ENCODE assay signal across 16 cellular contexts in genomic region chr2:150075831-150076230, GRCh38.
A peak's percentile ranks its signal among the peaks of the same experiment; 100 is the strongest.
DNase-seq lines count a peak whose midpoint lies in the region; ATAC-seq, FAIRE-seq and TF ChIP-seq lines count a peak whose summit lies in the region.
"Had no signal": no experiment of that assay in that cellular context is flagged by ENCODE, and none has a peak within 500 bp of the region (broad histone marks: within the 10 kb centered on the region; RNA-seq: fewer than 3 reads in every experiment).

No MANE protein-coding gene starts in this region.

- no peak for FAIRE-seq in endothelial cell of umbilical vein (lab: Jason Lieb, UNC)
- FAIRE-seq: frontal cortex, islet of Langerhans had no signal

- H3K27ac Mint-ChIP-seq in Caco-2 (ENCODE audit: unreplicated experiment) (peak overlapping the region; percentile 42), neural progenitor cell (peak overlapping the region; percentile 39)
- H3K27ac Mint-ChIP-seq: activated naive CD4-positive, alpha-beta T cell treated with anti-CD3 and anti-CD28 coated beads, Interleukin-2, amount 50 U/mL, for 72 hours; type B pancreatic cell had no signal

- H2AFZ ChIP-seq in PC-3 (ENCODE audit: low read length): peak overlapping the region; percentile 52
- H2AFZ ChIP-seq in endothelial cell of umbilical vein (ENCODE audit: low read depth, low read length): peak overlapping the region; percentile 89
- H2AFZ ChIP-seq in neural progenitor cell (replicated peaks): no peak overlapping the region

- H3K4me1 Mint-ChIP-seq in Caco-2 (ENCODE audit: low read depth, unreplicated experiment) (peaks cover 5% of the 10 kb centered on the region), neural progenitor cell (peaks cover 14% of the 10 kb centered on the region)

- H3K36me3 Mint-ChIP-seq in Caco-2 (ENCODE audit: insufficient read depth, unreplicated experiment): no peaks in the 10 kb centered on the region
- H3K36me3 Mint-ChIP-seq in neural progenitor cell: no peaks in the 10 kb centered on the region
- H3K36me3 Mint-ChIP-seq: activated naive CD4-positive, alpha-beta T cell treated with anti-CD3 and anti-CD28 coated beads, Interleukin-2, amount 50 U/mL, for 72 hours; type B pancreatic cell had no signal

- H3K9me3 ChIP-seq in Caco-2 (no peaks in the 10 kb centered on the region), PC-3 (ENCODE audit: low read length) (no peaks in the 10 kb centered on the region), endothelial cell of umbilical vein (replicated peaks; ENCODE audit: control insufficient read depth, insufficient read depth, low read length) (no peaks in the 10 kb centered on the region), neural progenitor cell (ENCODE audit: low read depth) (no peaks in the 10 kb centered on the region), colonic mucosa (no peaks in the 10 kb centered on the region), gastrocnemius medialis (no peaks in the 10 kb centered on the region)
- H3K9me3 ChIP-seq: BLaER1 treated with 17β-estradiol and CSF1 and Interleukin-3, amounts not matched to agents 10 nM and 100 nM had no signal

- no peak overlapping the region for H3K4me3 ChIP-seq in Caco-2 (ENCODE audit: low read depth, low read length)
- no peak overlapping the region for H3K4me3 ChIP-seq in PC-3 (ENCODE audit: low read length)
- no peak overlapping the region for H3K4me3 ChIP-seq in endothelial cell of umbilical vein (replicated peaks in 1 of 3; ENCODE audit: insufficient read depth in 1 of 3, low read depth in 1 of 3, low read length in 3 of 3)
- no peak overlapping the region for H3K4me3 ChIP-seq in neural progenitor cell
- H3K4me3 ChIP-seq in colonic mucosa: no peak overlapping the region
- H3K4me3 ChIP-seq in gastrocnemius medialis: no peak overlapping the region
- H3K4me3 ChIP-seq: BLaER1 treated with 17β-estradiol and CSF1 and Interleukin-3, amounts not matched to agents 10 nM and 100 nM had no signal

- CTCF ChIA-PET in Caco-2 (lab: Charles Lee): no interaction called here
- CTCF ChIA-PET in PC-3 (lab: Charles Lee): no interaction called here
- CTCF ChIA-PET in endothelial cell of umbilical vein (lab: Charles Lee): interaction anchor here (0.6 to 1.7 kb wide), 4 partner anchors 8 to 276 kb away, joined by 3 to 4 read pairs (median 3); no protein-coding TSS in a partner anchor

- intact Hi-C loops in Caco-2 (cut with micrococcal nuclease; ENCODE audit: unreplicated experiment): no loop called here
- intact Hi-C loops in PC-3 (cut with micrococcal nuclease): no loop called here
- intact Hi-C loops in endothelial cell of umbilical vein (cut with micrococcal nuclease): no loop called here
- intact Hi-C loops in colonic mucosa (cut with DNase I): no loop called here
- intact Hi-C loops in gastrocnemius medialis (cut with DNase I; ENCODE audit: low total_unique reads): no loop called here
- intact Hi-C loops in left colon (cut with DNase I, micrococcal nuclease): no loop called here

- dilution Hi-C loops in endothelial cell of umbilical vein (cut with MboI; ENCODE audit: extremely low pct_ligation_motif_present, low sequenced_read_pairs): no loop called here

- H3K9me1 ChIP-seq in endothelial cell of umbilical vein (replicated peaks; ENCODE audit: control insufficient read depth, extremely low read depth, insufficient read depth, low read length): no peaks in the 10 kb centered on the region

- TF ChIP-seq CTCF in Caco-2 (IDR thresholded peaks at IDR 0.05; ENCODE audit: insufficient read depth in 1 of 2, low read depth in 1 of 2, low read length in 1 of 2, severe bottlenecking in 1 of 2, unreplicated experiment in 1 of 2) (no peak), PC-3 (conservative IDR thresholded peaks at IDR 0.05; ENCODE audit: low read depth, low read length) (no peak), endothelial cell of umbilical vein (IDR thresholded peaks at IDR 0.05; ENCODE audit: extremely low read depth in 1 of 2, insufficient read depth in 1 of 2, low read depth in 1 of 2, low read length in 2 of 2) (no peak), neural progenitor cell (IDR thresholded peaks at IDR 0.05) (no peak), colonic mucosa (IDR thresholded peaks at IDR 0.05) (no peak), gastrocnemius medialis (IDR thresholded peaks at IDR 0.05 in 4 of 5, conservative IDR thresholded peaks at IDR 0.05 in 1 of 5) (no peak)

- H4K20me1 ChIP-seq in PC-3 (ENCODE audit: low read length) (no peaks in the 10 kb centered on the region), endothelial cell of umbilical vein (replicated peaks; ENCODE audit: control insufficient read depth, extremely low read depth, insufficient read depth, low read length) (no peaks in the 10 kb centered on the region), neural progenitor cell (ENCODE audit: low read depth) (no peaks in the 10 kb centered on the region)
- H4K20me1 ChIP-seq: BLaER1 treated with 17β-estradiol and CSF1 and Interleukin-3, amounts not matched to agents 10 nM and 100 nM had no signal

- H3K9me2 ChIP-seq in PC-3 (replicated peaks; ENCODE audit: low read length): no peaks in the 10 kb centered on the region

- peak overlapping the region; percentile 89 for H3K27ac ChIP-seq in PC-3 (ENCODE audit: low read length)
- peak overlapping the region; percentile 70 for H3K27ac ChIP-seq in endothelial cell of umbilical vein (ENCODE audit: insufficient read depth, low read depth, low read length)
- no peak overlapping the region for H3K27ac ChIP-seq in neural progenitor cell
- no peak overlapping the region for H3K27ac ChIP-seq in colonic mucosa
- no peak overlapping the region for H3K27ac ChIP-seq in gastrocnemius medialis
- H3K27ac ChIP-seq: BLaER1 treated with 17β-estradiol and CSF1 and Interleukin-3, amounts not matched to agents 10 nM and 100 nM had no signal

- DNase-seq in Caco-2: no peak
- peak; percentile 72 for DNase-seq in PC-3
- DNase-seq in endothelial cell of umbilical vein (ENCODE audit: low read depth, low spot score): peak; percentile 46
- no peak for DNase-seq in neural progenitor cell (ENCODE audit: low spot score)
- no peak for DNase-seq in colonic mucosa
- no peak for DNase-seq in gastrocnemius medialis
- DNase-seq in left colon: no peak
- DNase-seq in foreskin melanocyte: no peak
- DNase-seq: cortex of kidney; MV-4-11; stimulated activated CD4-positive, alpha-beta T cell treated with anti-CD3 and anti-CD28 coated beads, Interleukin-2, amount 100 ng/mL, for 24 hours had no signal

- H3K4me3 Mint-ChIP-seq in Caco-2 (ENCODE audit: unreplicated experiment) (no peak overlapping the region), neural progenitor cell (no peak overlapping the region)
- H3K4me3 Mint-ChIP-seq: type B pancreatic cell had no signal

- ATAC-seq in PC-3 (peak; percentile 85), gastrocnemius medialis (no peak), left colon (no peak)
- ATAC-seq: activated naive CD4-positive, alpha-beta T cell treated with anti-CD3 and anti-CD28 coated beads, Interleukin-2, amount 50 U/mL, for 72 hours had no signal

- H3K4me1 ChIP-seq in Caco-2 (peaks cover 7% of the 10 kb centered on the region; the same call in 1 of the 2 replicates), PC-3 (ENCODE audit: insufficient read depth, low read length) (peaks cover 18% of the 10 kb centered on the region), endothelial cell of umbilical vein (ENCODE audit: control insufficient read depth, extremely low read depth, insufficient read depth, low read length) (peaks cover 21% of the 10 kb centered on the region), neural progenitor cell (no peaks in the 10 kb centered on the region), colonic mucosa (no peaks in the 10 kb centered on the region), gastrocnemius medialis (peaks cover 0 to 4% of the 10 kb centered on the region in 2 donors)

- H3K27me3 Mint-ChIP-seq in Caco-2 (ENCODE audit: insufficient read depth, unreplicated experiment): no peaks in the 10 kb centered on the region
- H3K27me3 Mint-ChIP-seq in neural progenitor cell (ENCODE audit: insufficient read depth, low read depth): peaks cover 4% of the 10 kb centered on the region
- H3K27me3 Mint-ChIP-seq: type B pancreatic cell had no signal

- no peaks in the 10 kb centered on the region for H3K79me2 ChIP-seq in PC-3 (ENCODE audit: low read length)
- no peaks in the 10 kb centered on the region for H3K79me2 ChIP-seq in endothelial cell of umbilical vein (ENCODE audit: control insufficient read depth, insufficient read depth, low read length)
- H3K79me2 ChIP-seq in neural progenitor cell (ENCODE audit: low read depth): no peaks in the 10 kb centered on the region

- peaks cover 8% of the 10 kb centered on the region for H3F3A ChIP-seq in PC-3 (ENCODE audit: low read length, unreplicated experiment)
- no peaks in the 10 kb centered on the region for H3F3A ChIP-seq in neural progenitor cell (ENCODE audit: low read depth)

- in situ Hi-C loops in gastrocnemius medialis (cut with MboI; ENCODE audit: low sequenced_read_pairs in 4 of 4): no loop called here

- H3K9me3 Mint-ChIP-seq in Caco-2 (ENCODE audit: unreplicated experiment) (peaks cover 6% of the 10 kb centered on the region), neural progenitor cell (peaks cover 14% of the 10 kb centered on the region)

- POLR2A ChIA-PET in Caco-2 (lab: Charles Lee): interaction anchor here (0.5 kb wide), 1 partner anchor 402 kb away, joined by 4 read pairs; no protein-coding TSS in a partner anchor
- POLR2A ChIA-PET in PC-3 (lab: Charles Lee; ENCODE audit: unreplicated experiment): no interaction called here
- POLR2A ChIA-PET in endothelial cell of umbilical vein (lab: Charles Lee): no interaction called here

- no peak for TF ChIP-seq POLR2A in endothelial cell of umbilical vein (IDR thresholded peaks at IDR 0.05; ENCODE audit: low read depth, low read length)
- no peak for TF ChIP-seq POLR2A in gastrocnemius medialis (IDR thresholded peaks at IDR 0.05)

- H3K4me2 ChIP-seq in PC-3 (ENCODE audit: low read length) (peak overlapping the region; percentile 67), endothelial cell of umbilical vein (ENCODE audit: insufficient read depth, low read length) (peak overlapping the region; percentile 31), neural progenitor cell (no peak overlapping the region)
- H3K4me2 ChIP-seq: BLaER1 treated with 17β-estradiol and CSF1 and Interleukin-3, amounts not matched to agents 10 nM and 100 nM had no signal

- peak overlapping the region; percentile 26; the same call in 1 of the 2 replicates for H3K9ac ChIP-seq in PC-3 (ENCODE audit: low read length)
- H3K9ac ChIP-seq in endothelial cell of umbilical vein (replicated peaks; ENCODE audit: extremely low read depth, insufficient read depth, low read length): peak overlapping the region; percentile 47
- no peak overlapping the region for H3K9ac ChIP-seq in neural progenitor cell
- no peak overlapping the region for H3K9ac ChIP-seq in colonic mucosa (ENCODE audit: low read depth in 2 of 2, low read length in 2 of 2)
- H3K9ac ChIP-seq: BLaER1 treated with 17β-estradiol and CSF1 and Interleukin-3, amounts not matched to agents 10 nM and 100 nM had no signal

- H3K36me3 ChIP-seq in Caco-2 (ENCODE audit: control insufficient read depth, insufficient read depth, low read length) (no peaks in the 10 kb centered on the region), PC-3 (ENCODE audit: low read depth, low read length) (no peaks in the 10 kb centered on the region), endothelial cell of umbilical vein (ENCODE audit: control insufficient read depth in 2 of 2, extremely low read depth in 1 of 2, insufficient read depth in 2 of 2, low read length in 2 of 2) (no peaks in the 10 kb centered on the region), neural progenitor cell (no peaks in the 10 kb centered on the region), colonic mucosa (no peaks in the 10 kb centered on the region), gastrocnemius medialis (no peaks in the 10 kb centered on the region)
- H3K36me3 ChIP-seq: BLaER1 treated with 17β-estradiol and CSF1 and Interleukin-3, amounts not matched to agents 10 nM and 100 nM had no signal

- BruUV-seq in Caco-2 (replicated peaks; lab: Mats Ljungman, UMichigan) (no TSS peak), PC-3 (replicated peaks; lab: Mats Ljungman, UMichigan) (no TSS peak), endothelial cell of umbilical vein (replicated peaks; lab: Mats Ljungman, UMichigan) (no TSS peak)

- H3K27me3 ChIP-seq in Caco-2 (replicated peaks; ENCODE audit: control insufficient read depth, insufficient read depth, low read length): no peaks in the 10 kb centered on the region
- no peaks in the 10 kb centered on the region for H3K27me3 ChIP-seq in PC-3 (ENCODE audit: low read length)
- no peaks in the 10 kb centered on the region for H3K27me3 ChIP-seq in endothelial cell of umbilical vein (ENCODE audit: control insufficient read depth in 2 of 2, insufficient read depth in 2 of 2, low read length in 2 of 2)
- no peaks in the 10 kb centered on the region for H3K27me3 ChIP-seq in neural progenitor cell
- H3K27me3 ChIP-seq in colonic mucosa: no peaks in the 10 kb centered on the region
- no peaks in the 10 kb centered on the region for H3K27me3 ChIP-seq in gastrocnemius medialis
- H3K27me3 ChIP-seq: BLaER1 treated with 17β-estradiol and CSF1 and Interleukin-3, amounts not matched to agents 10 nM and 100 nM had no signal

Comparison
In these comparisons a context has a peak if more than half of its experiments do, and no peak if none do; other contexts are left out.
1. DNase-seq: peak in PC-3 (single experiment) and endothelial cell of umbilical vein (single experiment); none in Caco-2 (0 of 2), neural progenitor cell (single experiment), colonic mucosa (single experiment), gastrocnemius medialis (0 of 2), left colon (0 of 2) and foreskin melanocyte (single experiment).
2. H3K27ac ChIP-seq: peak in PC-3 (single experiment) and endothelial cell of umbilical vein (single experiment); none in neural progenitor cell (single experiment), colonic mucosa (single experiment) and gastrocnemius medialis (0 of 4).
3. H3K9ac ChIP-seq: peak in PC-3 (single experiment) and endothelial cell of umbilical vein (single experiment); none in neural progenitor cell (single experiment) and colonic mucosa (0 of 2).